In the genomic region with DNA sequence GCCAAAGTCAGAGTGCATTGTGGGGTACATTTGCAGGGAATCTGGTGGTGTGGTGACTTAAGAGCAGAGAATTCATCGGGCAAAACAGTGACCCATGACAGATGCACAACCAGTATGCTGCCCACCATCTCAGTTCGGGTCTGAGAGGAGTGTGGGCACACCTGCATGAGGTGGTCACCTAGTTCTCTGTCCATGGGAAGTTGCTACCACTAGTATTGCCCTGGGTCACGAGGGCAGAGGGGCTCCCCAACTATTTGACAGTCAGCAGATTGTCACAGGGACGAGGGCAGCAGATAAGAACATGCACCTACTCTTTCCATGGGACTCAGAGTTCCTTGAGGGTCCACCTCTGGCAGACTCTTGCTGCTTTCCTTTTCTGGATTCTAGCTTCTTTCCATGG, we compare ENCODE assay signal across 29 cellular contexts.
"Had no signal": no experiment of that assay in that cellular context is flagged by ENCODE, and none has a peak within 500 bp of the region (broad histone marks: within the 10 kb centered on the region; RNA-seq: fewer than 3 reads in every experiment).

No MANE protein-coding gene starts in this region.

- H3K27me3 Mint-ChIP-seq: stimulated activated memory B cell treated with anti-CD40 and anti-IgM and Interleukin-4, amounts not matched to agents 10 μg/mL and 1 μg/mL and 100 μg/mL, for 72 hours; stimulated activated naive CD8-positive, alpha-beta T cell treated with anti-CD3 and anti-CD28 coated beads, Interleukin-15, amount 100 ng/mL, for 72 hours; stimulated activated naive CD8-positive, alpha-beta T cell treated with anti-CD3 and anti-CD28 coated beads, Interleukin-15, Interleukin-2, amounts not matched to agents 100 ng/mL and 50 ng/mL, for 24 hours; type B pancreatic cell had no signal

- H3K4me3 Mint-ChIP-seq: stimulated activated effector memory CD8-positive, alpha-beta T cell treated with anti-CD3 and anti-CD28 coated beads, Interleukin-12 subunit alpha, Interleukin-12 subunit beta, amount 100 ng/mL, for 72 hours; stimulated activated memory B cell treated with anti-CD40 and anti-IgM and Interleukin-4, amounts not matched to agents 10 μg/mL and 1 μg/mL and 100 μg/mL, for 72 hours; stimulated activated naive B cell treated with anti-CD40 and anti-IgM and Interleukin-4, amounts not matched to agents 10 μg/mL and 1 μg/mL and 100 μg/mL, for 72 hours; stimulated activated naive CD8-positive, alpha-beta T cell treated with anti-CD3 and anti-CD28 coated beads, Interleukin-15, amount 100 ng/mL, for 72 hours; stimulated activated naive CD8-positive, alpha-beta T cell treated with anti-CD3 and anti-CD28 coated beads, Interleukin-15, Interleukin-2, amounts not matched to agents 100 ng/mL and 50 ng/mL, for 24 hours; type B pancreatic cell had no signal

- H3K9me3 ChIP-seq: stomach, suprapubic skin, testis, thoracic aorta, thyroid gland, tibial artery, tibial nerve, transverse colon, upper lobe of left lung, upper lobe of right lung, uterus, vagina had no signal

- H3K36me3 Mint-ChIP-seq: stimulated activated effector memory CD8-positive, alpha-beta T cell treated with anti-CD3 and anti-CD28 coated beads, Interleukin-12 subunit alpha, Interleukin-12 subunit beta, amount 100 ng/mL, for 72 hours; stimulated activated memory B cell treated with anti-CD40 and anti-IgM and Interleukin-4, amounts not matched to agents 10 μg/mL and 1 μg/mL and 100 μg/mL, for 72 hours; stimulated activated naive B cell treated with anti-CD40 and anti-IgM and Interleukin-4, amounts not matched to agents 10 μg/mL and 1 μg/mL and 100 μg/mL, for 72 hours; type B pancreatic cell had no signal

- H3K4me1 ChIP-seq: stomach, suprapubic skin, testis, thyroid gland, tibial artery, tibial nerve, transverse colon, upper lobe of left lung, upper lobe of right lung, uterus, vagina had no signal

- H3K27me3 ChIP-seq: stomach, suprapubic skin, testis, thyroid gland, tibial artery, tibial nerve, transverse colon, upper lobe of left lung, upper lobe of right lung, vagina had no signal

- DNase-seq: stimulated activated CD4-positive, alpha-beta T cell treated with anti-CD3 and anti-CD28 coated beads, Interleukin-2, amount 100 ng/mL, for 48 hours; stimulated activated CD4-positive, alpha-beta T cell treated with anti-CD3 and anti-CD28 coated beads, Interleukin-4, amount 100 ng/mL, for 1 hour; stimulated activated CD4-positive, alpha-beta T cell treated with anti-CD3 and anti-CD28 coated beads, Interleukin-4, amount 100 ng/mL, for 24 hours; stimulated activated CD4-positive, alpha-beta T cell treated with anti-CD3 and anti-CD28 coated beads, Interleukin-4, amount 100 ng/mL, for 4 hours; stimulated activated CD8-positive, alpha-beta memory T cell treated with anti-CD3 and anti-CD28 coated beads, Interleukin-4, amount 100 ng/mL, for 48 hours; stimulated activated naive B cell treated with anti-CD40 and anti-IgM and Interleukin-4, amounts not matched to agents 10 μg/mL and 1 μg/mL and 100 μg/mL, for 72 hours; stimulated activated naive CD4-positive, alpha-beta T cell; stimulated activated naive CD4-positive, alpha-beta T cell treated with Interleukin-2 at 50 U/mL for 16 hours; stimulated activated naive CD8-positive, alpha-beta T cell treated with anti-CD3 and anti-CD28 coated beads, Interleukin-15, amount 100 ng/mL, for 72 hours; stimulated activated naive CD8-positive, alpha-beta T cell treated with anti-CD3 and anti-CD28 coated beads, Interleukin-15, Interleukin-2, amounts not matched to agents 100 U/mL and 50 U/mL, for 24 hours; stomach; substantia nigra; testis; thyroid gland; tibial artery; transverse colon; trophoblast cell; upper lobe of left lung; upper lobe of right lung; uterus had no signal

- H3K36me3 ChIP-seq: stomach, suprapubic skin, thoracic aorta, thyroid gland, tibial artery, tibial nerve, transverse colon, upper lobe of left lung, upper lobe of right lung, uterus, vagina had no signal

- FAIRE-seq: urothelium cell line had no signal

- H3K9me3 Mint-ChIP-seq: stimulated activated effector memory CD8-positive, alpha-beta T cell treated with anti-CD3 and anti-CD28 coated beads, Interleukin-12 subunit alpha, Interleukin-12 subunit beta, amount 100 ng/mL, for 72 hours; stimulated activated memory B cell treated with anti-CD40 and anti-IgM and Interleukin-4, amounts not matched to agents 10 μg/mL and 1 μg/mL and 100 μg/mL, for 72 hours; stimulated activated naive B cell treated with anti-CD40 and anti-IgM and Interleukin-4, amounts not matched to agents 10 μg/mL and 1 μg/mL and 100 μg/mL, for 72 hours; stimulated activated naive CD8-positive, alpha-beta T cell treated with anti-CD3 and anti-CD28 coated beads, Interleukin-15, amount 100 ng/mL, for 72 hours; stimulated activated naive CD8-positive, alpha-beta T cell treated with anti-CD3 and anti-CD28 coated beads, Interleukin-15, Interleukin-2, amounts not matched to agents 100 ng/mL and 50 ng/mL, for 24 hours; type B pancreatic cell had no signal

- H3K27ac ChIP-seq: stomach, suprapubic skin, testis, thoracic aorta, thyroid gland, tibial artery, tibial nerve, transverse colon, upper lobe of left lung, upper lobe of right lung, uterus, vagina had no signal

- H3K4me1 Mint-ChIP-seq: stimulated activated naive CD8-positive, alpha-beta T cell treated with anti-CD3 and anti-CD28 coated beads, Interleukin-15, amount 100 ng/mL, for 72 hours had no signal

- H3K4me3 ChIP-seq: stomach, suprapubic skin, testis, thoracic aorta, thyroid gland, tibial artery, tibial nerve, transverse colon, upper lobe of left lung, upper lobe of right lung, uterus, vagina had no signal

- ATAC-seq: stimulated activated effector memory CD8-positive, alpha-beta T cell treated with anti-CD3 and anti-CD28 coated beads, Interleukin-12 subunit alpha, Interleukin-12 subunit beta, amount 100 ng/mL, for 72 hours; stimulated activated memory B cell treated with anti-CD40 and anti-IgM and Interleukin-4, amounts not matched to agents 10 μg/mL and 1 μg/mL and 100 μg/mL, for 72 hours; stimulated activated naive B cell treated with anti-CD40 and anti-IgM and Interleukin-4, amounts not matched to agents 10 μg/mL and 1 μg/mL and 100 μg/mL, for 72 hours; stimulated activated naive CD8-positive, alpha-beta T cell treated with anti-CD3 and anti-CD28 coated beads, Interleukin-15, amount 100 ng/mL, for 72 hours; stimulated activated naive CD8-positive, alpha-beta T cell treated with anti-CD3 and anti-CD28 coated beads, Interleukin-15, Interleukin-2, amounts not matched to agents 100 U/mL and 50 U/mL, for 24 hours; upper lobe of right lung had no signal

- H3K27ac Mint-ChIP-seq: stimulated activated effector memory CD8-positive, alpha-beta T cell treated with anti-CD3 and anti-CD28 coated beads, Interleukin-12 subunit alpha, Interleukin-12 subunit beta, amount 100 ng/mL, for 72 hours; stimulated activated memory B cell treated with anti-CD40 and anti-IgM and Interleukin-4, amounts not matched to agents 10 μg/mL and 1 μg/mL and 100 μg/mL, for 72 hours; stimulated activated naive B cell treated with anti-CD40 and anti-IgM and Interleukin-4, amounts not matched to agents 10 μg/mL and 1 μg/mL and 100 μg/mL, for 72 hours; stimulated activated naive CD8-positive, alpha-beta T cell treated with anti-CD3 and anti-CD28 coated beads, Interleukin-15, amount 100 ng/mL, for 72 hours; stimulated activated naive CD8-positive, alpha-beta T cell treated with anti-CD3 and anti-CD28 coated beads, Interleukin-15, Interleukin-2, amounts not matched to agents 100 ng/mL and 50 ng/mL, for 24 hours; type B pancreatic cell had no signal
